In the genomic region with DNA sequence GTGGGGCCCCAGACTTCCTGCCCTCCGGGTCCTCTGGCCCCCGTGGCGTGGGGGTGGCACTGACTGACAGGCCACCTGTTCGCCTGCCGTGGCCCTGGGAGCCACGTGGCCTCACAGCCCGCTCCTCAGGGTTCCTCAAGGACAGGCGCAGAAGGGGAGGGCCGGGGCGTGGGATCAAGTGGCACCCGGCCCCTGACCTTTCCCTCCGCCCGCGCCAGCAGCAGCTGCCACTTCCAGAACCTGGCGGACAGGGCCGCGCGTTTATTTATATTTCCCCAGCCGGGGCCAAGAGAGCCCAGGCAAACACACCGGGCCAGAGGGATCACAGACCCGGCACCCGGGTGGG, we compare ENCODE assay signal across 10 cellular contexts.
A peak's percentile ranks its signal among the peaks of the same experiment; 100 is the strongest.
DNase-seq lines count a peak whose midpoint lies in the region; ATAC-seq, FAIRE-seq and TF ChIP-seq lines count a peak whose summit lies in the region.
"Had no signal": no experiment of that assay in that cellular context is flagged by ENCODE, and none has a peak within 500 bp of the region (broad histone marks: within the 10 kb centered on the region; RNA-seq: fewer than 3 reads in every experiment).

No MANE protein-coding gene starts in this region.

- H3K9me3 ChIP-seq in lower lobe of right lung (no peaks in the 10 kb centered on the region), thymus (ENCODE audit: control insufficient read depth) (no peaks in the 10 kb centered on the region)

- peaks cover 49% of the 10 kb centered on the region for H3K36me3 ChIP-seq in lower lobe of right lung
- peaks cover 50% of the 10 kb centered on the region for H3K36me3 ChIP-seq in thymus (ENCODE audit: control insufficient read depth, insufficient read depth)

- intact Hi-C loops in lower lobe of right lung (cut with DNase I), result no loop called here

- H3K4me3 ChIP-seq in coronary artery, result peak overlapping the region; percentile 73
- peak overlapping the region; percentile 68 for H3K4me3 ChIP-seq in lower lobe of right lung
- no peak overlapping the region for H3K4me3 ChIP-seq in thymus (ENCODE audit: low read length)

- H3K27ac ChIP-seq in coronary artery (peak overlapping the region; percentile 95 to 96), lower lobe of right lung (peak overlapping the region; percentile 89), thymus (ENCODE audit: low read depth) (peak overlapping the region; percentile 43)

- no peak for TF ChIP-seq POLR2A in GM12892 (IDR thresholded peaks at IDR 0.05; ENCODE audit: low read depth, low read length)

- H3K27me3 ChIP-seq in lower lobe of right lung (ENCODE audit: low read depth) (no peaks in the 10 kb centered on the region), thymus (ENCODE audit: control insufficient read depth, insufficient read depth) (no peaks in the 10 kb centered on the region)

- H3K4me1 ChIP-seq in lower lobe of right lung (peaks cover 78% of the 10 kb centered on the region), thymus (ENCODE audit: control insufficient read depth, insufficient read depth, low read length) (peaks cover 12% of the 10 kb centered on the region)

- WGBS in thymus, result 90% methylated on average over 22 of the region's 22 CpGs

- TF ChIP-seq CTCF in coronary artery (IDR thresholded peaks at IDR 0.05), result no peak
- TF ChIP-seq CTCF in lower lobe of right lung (IDR thresholded peaks at IDR 0.05), result no peak

- no peak for FAIRE-seq in GM12892 (lab: Jason Lieb, UNC)

- ATAC-seq in lower lobe of right lung (peak; percentile 10 to 20), GM21367 (IDR thresholded peaks at IDR 0.05; ENCODE audit: unreplicated experiment) (no peak)
- ATAC-seq: activated CD8-positive, alpha-beta memory T cell treated with anti-CD3 and anti-CD28 coated beads, Interleukin-2, amount 10 ng/mL, durations not matched to agents 7 days and 5 days had no signal

- peak; percentile 82 for DNase-seq in LHCN-M2 (ENCODE audit: low read depth)
- no peak for DNase-seq in coronary artery (ENCODE audit: low spot score)
- peak; percentile 75 for DNase-seq in lower lobe of right lung
- DNase-seq in NCI-H524 (lab: John Stamatoyannopoulos, UW), result no peak
- no peak for DNase-seq in T-helper 2 cell
- DNase-seq in GM12892 (ENCODE audit: insufficient read length), result no peak
- DNase-seq: activated CD8-positive, alpha-beta memory T cell treated with anti-CD3 and anti-CD28 coated beads, Interleukin-2, amount 10 ng/mL, durations not matched to agents 7 days and 5 days; NCI-H1048 had no signal

Comparison
In these comparisons a context has a peak if more than half of its experiments do, and no peak if none do; other contexts are left out.
1. DNase-seq: peak in LHCN-M2 (single experiment) and lower lobe of right lung (single experiment); none in coronary artery (single experiment), NCI-H524 (0 of 2), T-helper 2 cell (0 of 5) and GM12892 (single experiment).
2. H3K27ac ChIP-seq: peak in every context shown above with its lines; median percentile 96 in coronary artery; 89 in lower lobe of right lung; 43 in thymus.